ENCODE assay signal across 1 cellular context in the genomic region with DNA sequence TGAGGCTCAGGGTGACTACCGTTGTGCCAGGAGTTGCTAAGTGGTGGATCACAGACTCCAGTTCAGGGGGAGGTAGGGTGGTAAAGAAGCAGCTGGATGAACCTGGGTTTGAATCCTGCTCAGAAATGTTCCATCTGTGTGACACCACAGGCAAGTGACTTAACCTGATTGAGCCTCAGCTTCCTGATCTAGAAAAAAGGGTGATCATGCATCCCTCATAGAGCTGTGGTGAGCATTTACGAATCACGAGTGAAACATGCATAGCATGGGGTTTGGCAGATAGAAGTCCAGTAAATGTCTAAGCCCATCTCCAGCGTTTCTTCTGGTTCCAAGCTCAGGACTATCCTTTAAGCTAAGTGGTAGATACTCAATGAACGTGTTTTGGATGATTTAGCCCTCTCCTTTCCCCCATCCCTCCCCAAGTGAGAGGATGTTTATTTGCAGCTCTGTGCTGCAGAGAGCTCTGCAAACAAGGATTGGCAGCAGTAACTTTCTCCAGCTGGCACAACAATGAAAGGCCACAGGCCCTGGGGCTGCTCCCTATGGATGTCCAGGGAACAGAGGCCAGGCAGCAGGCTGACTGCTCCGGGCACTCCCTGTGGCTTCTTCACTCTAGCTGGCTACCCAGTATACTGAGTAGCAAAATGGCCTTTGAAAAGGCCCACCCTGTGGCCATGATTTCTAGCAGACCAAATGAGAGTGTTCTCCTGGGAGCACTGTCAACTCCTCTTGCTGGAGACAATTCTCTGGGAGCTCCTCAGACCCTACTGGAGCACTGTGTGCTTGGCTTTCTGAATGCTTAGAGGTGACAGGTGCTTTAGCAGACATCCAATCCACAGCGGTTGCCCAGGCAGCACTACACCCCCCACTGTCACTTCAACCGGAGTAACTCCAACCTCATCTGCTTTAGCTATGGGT.
TF ChIP-seq lines count a peak whose summit lies in the region.

No MANE protein-coding gene starts in this region.

TF ChIP-seq in GM23338, 12 proteins besides CTCF, POLR2A, EP300 and RAD21 (continued from another document):
- TF ChIP-seq, protein P1, sequence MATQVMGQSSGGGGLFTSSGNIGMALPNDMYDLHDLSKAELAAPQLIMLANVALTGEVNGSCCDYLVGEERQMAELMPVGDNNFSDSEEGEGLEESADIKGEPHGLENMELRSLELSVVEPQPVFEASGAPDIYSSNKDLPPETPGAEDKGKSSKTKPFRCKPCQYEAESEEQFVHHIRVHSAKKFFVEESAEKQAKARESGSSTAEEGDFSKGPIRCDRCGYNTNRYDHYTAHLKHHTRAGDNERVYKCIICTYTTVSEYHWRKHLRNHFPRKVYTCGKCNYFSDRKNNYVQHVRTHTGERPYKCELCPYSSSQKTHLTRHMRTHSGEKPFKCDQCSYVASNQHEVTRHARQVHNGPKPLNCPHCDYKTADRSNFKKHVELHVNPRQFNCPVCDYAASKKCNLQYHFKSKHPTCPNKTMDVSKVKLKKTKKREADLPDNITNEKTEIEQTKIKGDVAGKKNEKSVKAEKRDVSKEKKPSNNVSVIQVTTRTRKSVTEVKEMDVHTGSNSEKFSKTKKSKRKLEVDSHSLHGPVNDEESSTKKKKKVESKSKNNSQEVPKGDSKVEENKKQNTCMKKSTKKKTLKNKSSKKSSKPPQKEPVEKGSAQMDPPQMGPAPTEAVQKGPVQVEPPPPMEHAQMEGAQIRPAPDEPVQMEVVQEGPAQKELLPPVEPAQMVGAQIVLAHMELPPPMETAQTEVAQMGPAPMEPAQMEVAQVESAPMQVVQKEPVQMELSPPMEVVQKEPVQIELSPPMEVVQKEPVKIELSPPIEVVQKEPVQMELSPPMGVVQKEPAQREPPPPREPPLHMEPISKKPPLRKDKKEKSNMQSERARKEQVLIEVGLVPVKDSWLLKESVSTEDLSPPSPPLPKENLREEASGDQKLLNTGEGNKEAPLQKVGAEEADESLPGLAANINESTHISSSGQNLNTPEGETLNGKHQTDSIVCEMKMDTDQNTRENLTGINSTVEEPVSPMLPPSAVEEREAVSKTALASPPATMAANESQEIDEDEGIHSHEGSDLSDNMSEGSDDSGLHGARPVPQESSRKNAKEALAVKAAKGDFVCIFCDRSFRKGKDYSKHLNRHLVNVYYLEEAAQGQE (IDR thresholded peaks at IDR 0.05; ENCODE audit: unreplicated experiment): no peak
- no peak for TF ChIP-seq EZH2 (IDR thresholded peaks at IDR 0.05; ENCODE audit: low read depth, unreplicated experiment)
- TF ChIP-seq POLR2AphosphoS5 (IDR thresholded peaks at IDR 0.05; ENCODE audit: low read depth): no peak
TF ChIP-seq in GM23338: peak in this region for 0.
